Comparison of ENCODE assay signal across 9 cellular contexts in the genomic region with DNA sequence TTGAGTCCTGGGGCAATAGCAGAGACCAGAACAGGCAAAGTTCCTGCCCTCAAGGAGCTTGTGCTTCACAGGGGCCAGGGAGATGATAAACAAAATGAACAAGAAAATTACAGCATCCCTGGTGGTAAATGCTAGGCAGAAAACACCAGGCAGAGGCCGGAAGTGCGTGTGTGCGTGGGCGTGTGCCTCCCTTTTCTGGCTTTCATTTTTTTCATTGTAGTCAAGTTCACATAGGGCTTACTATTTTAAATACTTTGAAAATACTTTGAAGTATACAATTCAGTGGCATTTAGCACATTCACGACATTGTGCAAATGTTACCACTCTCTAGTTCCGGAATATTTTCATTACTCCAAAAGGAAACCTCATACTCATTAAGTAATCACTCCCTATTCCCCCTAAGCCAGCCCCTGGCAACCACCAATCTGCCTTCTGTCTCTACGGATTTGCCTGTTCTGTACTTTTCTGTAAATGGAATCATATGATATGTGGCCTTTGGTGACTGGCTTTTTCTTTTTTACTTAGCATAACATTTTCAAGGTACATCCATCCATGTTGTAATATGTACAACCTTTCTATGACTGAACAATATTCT.
DNase-seq lines count a peak whose midpoint lies in the region; ATAC-seq lines count a peak whose summit lies in the region.
"Had no signal": no experiment of that assay in that cellular context is flagged by ENCODE, and none has a peak within 500 bp of the region (broad histone marks: within the 10 kb centered on the region; RNA-seq: fewer than 3 reads in every experiment).

No MANE protein-coding gene starts in this region.

- no peak overlapping the region for H3K9ac ChIP-seq in muscle layer of colon (ENCODE audit: low read length)

- peak overlapping the region; percentile 31 for H3K27ac ChIP-seq in muscle layer of colon (ENCODE audit: low read depth, low read length)

- no peak for ATAC-seq in HG02763 (IDR thresholded peaks at IDR 0.05; ENCODE audit: unreplicated experiment)

- H3K4me1 ChIP-seq in muscle layer of colon (ENCODE audit: insufficient read depth, low read length) = peaks cover 16% of the 10 kb centered on the region

- H3K36me3 ChIP-seq in muscle layer of colon (ENCODE audit: insufficient read depth, low read length) = no peaks in the 10 kb centered on the region

- H3K9me3 ChIP-seq in muscle layer of colon (ENCODE audit: low read length) = no peaks in the 10 kb centered on the region

- DNase-seq in UCSD-AML1 (lab: John Stamatoyannopoulos, UW; ENCODE audit: unreplicated experiment) (peak; percentile 22), SIG-M5 (lab: John Stamatoyannopoulos, UW) (no peak), hypothalamus (lab: John Stamatoyannopoulos, UW) (no peak), HuH-7.5 (ENCODE audit: low spot score) (no peak)
- peak; percentile 55 for DNase-seq in activated effector memory CD4-positive, alpha-beta T cell treated with Interleukin-2 at 50 U/mL for 16 hours
- peak; percentile 30 to 31 for DNase-seq in stimulated activated CD8-positive, alpha-beta memory T cell treated with anti-CD3 and anti-CD28 coated beads, Interleukin-7, amount 100 ng/mL, for 1 hour (ENCODE audit: low read depth in 2 of 2)
- DNase-seq: NCI-H345 had no signal

- H3K27me3 ChIP-seq in muscle layer of colon (ENCODE audit: control insufficient read depth in 1 of 2, insufficient read depth in 2 of 2, low read length in 2 of 2) = no peaks in the 10 kb centered on the region

- no peak overlapping the region for H3K4me3 ChIP-seq in muscle layer of colon (ENCODE audit: low read depth in 1 of 2, low read length in 2 of 2)

Comparison
In these comparisons a context has a peak if more than half of its experiments do, and no peak if none do; other contexts are left out.
1. DNase-seq: peak in UCSD-AML1 (single experiment), activated effector memory CD4-positive, alpha-beta T cell treated with Interleukin-2 at 50 U/mL for 16 hours (single experiment) and stimulated activated CD8-positive, alpha-beta memory T cell treated with anti-CD3 and anti-CD28 coated beads, Interleukin-7, amount 100 ng/mL, for 1 hour (2 of 2); none in SIG-M5 (single experiment), hypothalamus (0 of 51) and HuH-7.5 (single experiment).